In genomic region chr11:35207471-35208403, GRCh38 we compare ENCODE assay signal across 24 cellular contexts.
DNase-seq lines count a peak whose midpoint lies in the region; ATAC-seq and TF ChIP-seq lines count a peak whose summit lies in the region.
"Had no signal": no experiment of that assay in that cellular context is flagged by ENCODE, and none has a peak within 500 bp of the region (broad histone marks: within the 10 kb centered on the region; RNA-seq: fewer than 3 reads in every experiment).

No MANE protein-coding gene starts in this region.

- H3K4me3 ChIP-seq in IMR-90 (ENCODE audit: insufficient read depth, low read depth, low read length) (no peak overlapping the region), adrenal gland (no peak overlapping the region)
- H3K4me3 ChIP-seq: ascending aorta, HAP-1, heart right ventricle, skin epidermis had no signal

- H3K4me1 ChIP-seq in IMR-90 (ENCODE audit: control insufficient read depth, insufficient read depth, low read length) (peaks cover 7% of the 10 kb centered on the region), adrenal gland (replicated peaks in 1 of 2) (peaks cover 0 to 7% of the 10 kb centered on the region in 2 donors)
- H3K4me1 ChIP-seq: HAP-1 had no signal

- dilution Hi-C loops in IMR-90 (cut with HindIII; ENCODE audit: low sequenced_read_pairs, unreplicated experiment) = no loop called here

- no peak overlapping the region for H4K91ac ChIP-seq in IMR-90 (ENCODE audit: insufficient read depth, low read depth, low read length)

- H3K9me3 ChIP-seq in IMR-90 (ENCODE audit: control insufficient read depth, insufficient read depth, low read length) (peaks cover 6% of the 10 kb centered on the region; the same call in 1 of the 2 replicates), adrenal gland (replicated peaks in 1 of 3) (no peaks in the 10 kb centered on the region)
- H3K9me3 ChIP-seq: ascending aorta, HAP-1 had no signal

- no peak for ATAC-seq in activated CD8-positive, alpha-beta T cell treated with anti-CD3 and anti-CD28 coated beads for 36 hours
- no peak for ATAC-seq in activated CD8-positive, alpha-beta T cell treated with anti-CD3 and anti-CD28 coated beads, Interleukin-2, amount 10 ng/mL, durations not matched to agents 7 days and 5 days
- ATAC-seq in IMR-90 (ENCODE audit: low read depth) (peak; percentile 62), naive B cell (ENCODE audit: low read depth in 2 of 2) (no peak), GM21360 (IDR thresholded peaks at IDR 0.05; ENCODE audit: unreplicated experiment) (no peak), WTC11 (no peak)
- no peak for ATAC-seq in activated naive CD8-positive, alpha-beta T cell treated with anti-CD3 and anti-CD28 coated beads, Interleukin-2, amount 50 U/mL, for 24 hours
- ATAC-seq: heart right ventricle, left cardiac atrium had no signal

- 0 out of 2 replicates have a peak overlapping the region, but pooled peaks have one; percentile 6 for H3K14ac ChIP-seq in IMR-90 (replicated peaks; ENCODE audit: low read depth, low read length)

- H3K56ac ChIP-seq in IMR-90 (ENCODE audit: extremely low read depth, insufficient read depth, low read length) = no peak overlapping the region

- no peak overlapping the region for H2AFZ ChIP-seq in IMR-90 (replicated peaks; ENCODE audit: low read length, poor library complexity)

- peak overlapping the region; percentile 3; the same call in 1 of the 2 replicates for H3K4me2 ChIP-seq in IMR-90 (ENCODE audit: low read depth, low read length)

- BruUV-seq in IMR-90 (replicated peaks; lab: Mats Ljungman, UMichigan) = no TSS peak

- H3K4me1 Mint-ChIP-seq in activated CD8-positive, alpha-beta T cell treated with anti-CD3 and anti-CD28 coated beads for 36 hours (ENCODE audit: low read depth) = peaks cover 35% of the 10 kb centered on the region
- peaks cover 2% of the 10 kb centered on the region for H3K4me1 Mint-ChIP-seq in activated CD8-positive, alpha-beta T cell treated with anti-CD3 and anti-CD28 coated beads, Interleukin-2, amount 10 ng/mL, durations not matched to agents 7 days and 5 days (ENCODE audit: low read depth)
- H3K4me1 Mint-ChIP-seq in activated naive CD8-positive, alpha-beta T cell treated with anti-CD3 and anti-CD28 coated beads, Interleukin-2, amount 50 U/mL, for 24 hours = peaks cover 29% of the 10 kb centered on the region
- H3K4me1 Mint-ChIP-seq in naive B cell (peaks cover 27 to 45% (median 29%) of the 10 kb centered on the region in 3 donors), WTC11 (peaks cover 31% of the 10 kb centered on the region)

- no peaks in the 10 kb centered on the region for H3K27me3 Mint-ChIP-seq in activated CD8-positive, alpha-beta T cell treated with anti-CD3 and anti-CD28 coated beads for 36 hours
- no peaks in the 10 kb centered on the region for H3K27me3 Mint-ChIP-seq in activated CD8-positive, alpha-beta T cell treated with anti-CD3 and anti-CD28 coated beads, Interleukin-2, amount 10 ng/mL, durations not matched to agents 7 days and 5 days (ENCODE audit: low read depth)
- no peaks in the 10 kb centered on the region for H3K27me3 Mint-ChIP-seq in activated naive CD8-positive, alpha-beta T cell treated with anti-CD3 and anti-CD28 coated beads, Interleukin-2, amount 50 U/mL, for 24 hours
- H3K27me3 Mint-ChIP-seq in naive B cell (no peaks in the 10 kb centered on the region), WTC11 (ENCODE audit: low read depth) (no peaks in the 10 kb centered on the region; the same call in 1 of the 2 replicates)

- H3K9me3 Mint-ChIP-seq in activated CD8-positive, alpha-beta T cell treated with anti-CD3 and anti-CD28 coated beads for 36 hours = peaks cover 24% of the 10 kb centered on the region
- H3K9me3 Mint-ChIP-seq in activated CD8-positive, alpha-beta T cell treated with anti-CD3 and anti-CD28 coated beads, Interleukin-2, amount 10 ng/mL, durations not matched to agents 7 days and 5 days (ENCODE audit: insufficient read depth) = peaks cover 14% of the 10 kb centered on the region
- peaks cover 13% of the 10 kb centered on the region for H3K9me3 Mint-ChIP-seq in activated naive CD8-positive, alpha-beta T cell treated with anti-CD3 and anti-CD28 coated beads, Interleukin-2, amount 50 U/mL, for 24 hours
- H3K9me3 Mint-ChIP-seq in naive B cell = peaks cover 0 to 15% (median 0%) of the 10 kb centered on the region in 7 donors
- peaks cover 17% of the 10 kb centered on the region for H3K9me3 Mint-ChIP-seq in WTC11

- no peak overlapping the region for H3K23ac ChIP-seq in IMR-90 (ENCODE audit: low read depth, low read length)

- no peak overlapping the region for H2BK15ac ChIP-seq in IMR-90 (ENCODE audit: low read depth, low read length)

- no peak for TF ChIP-seq CTCF in activated CD8-positive, alpha-beta T cell treated with anti-CD3 and anti-CD28 coated beads for 36 hours (IDR thresholded peaks at IDR 0.05)
- TF ChIP-seq CTCF in IMR-90 (conservative IDR thresholded peaks at IDR 0.05; ENCODE audit: low read depth, low read length) = no peak
- no peak for TF ChIP-seq CTCF in adrenal gland (IDR thresholded peaks at IDR 0.05)
- TF ChIP-seq CTCF in WTC11 (IDR thresholded peaks at IDR 0.05) = no peak

- no peak for DNase-seq in activated CD8-positive, alpha-beta T cell treated with anti-CD3 and anti-CD28 coated beads for 36 hours
- DNase-seq in activated CD8-positive, alpha-beta T cell treated with anti-CD3 and anti-CD28 coated beads, Interleukin-2, amount 10 ng/mL, durations not matched to agents 7 days and 5 days = no peak
- peak; percentile 57 for DNase-seq in IMR-90
- DNase-seq in activated naive CD8-positive, alpha-beta T cell treated with anti-CD3 and anti-CD28 coated beads, Interleukin-2, amount 50 U/mL, for 24 hours = no peak
- no peak for DNase-seq in naive B cell
- no peak for DNase-seq in adrenal gland
- no peak for DNase-seq in WTC11 (ENCODE audit: low spot score)
- DNase-seq: activated CD8-positive, alpha-beta memory T cell treated with anti-CD3 and anti-CD28 coated beads, Interleukin-2, amount 50 U/mL, for 48 hours; activated effector memory CD4-positive, alpha-beta T cell treated with anti-CD3 and anti-CD28 coated beads, Interleukin-2, amount 50 U/mL, for 16 hours; AML-193; COR-L47; GF-D8; heart right ventricle; left cardiac atrium; mesenchymal stem cell; NCI-H1048; NCI-H187; nucleus accumbens; stimulated activated CD4-positive, alpha-beta T cell treated with anti-CD3 and anti-CD28 coated beads, Interleukin-1b, Interleukin-23, amount 100 ng/mL, for 48 hours had no signal

- peak overlapping the region; percentile 56 for H2BK5ac ChIP-seq in IMR-90 (ENCODE audit: low read depth, low read length, poor library complexity, severe bottlenecking)

- intact Hi-C loops in activated CD8-positive, alpha-beta T cell treated with anti-CD3 and anti-CD28 coated beads for 36 hours (cut with micrococcal nuclease) = no loop called here
- intact Hi-C loops in IMR-90 (cut with micrococcal nuclease) = no loop called here
- intact Hi-C loops in adrenal gland (cut with DNase I) = no loop called here

- H2AK9ac ChIP-seq in IMR-90 (replicated peaks; ENCODE audit: low read depth, low read length, poor library complexity) = no peak overlapping the region

- no CpG with 5 or more reads among the region's 10 CpGs for WGBS in IMR-90 (ENCODE audit: extremely low coverage in 2 of 2, insufficient read length in 1 of 2), 2 experiments
- WGBS in adrenal gland, 4 donors = 83 to 87% (median 85%) methylated on average over 10 of the region's 10 CpGs

- no peak for TF ChIP-seq RAD21 in IMR-90 (IDR thresholded peaks at IDR 0.05; ENCODE audit: low read length)

- H3K27me3 ChIP-seq in IMR-90 (ENCODE audit: control insufficient read depth, insufficient read depth, low read length) (no peaks in the 10 kb centered on the region), adrenal gland (no peaks in the 10 kb centered on the region)
- H3K27me3 ChIP-seq: ascending aorta, heart right ventricle had no signal

- H3K9me1 ChIP-seq in IMR-90 (ENCODE audit: insufficient read depth, low read length) = peaks cover 16% of the 10 kb centered on the region

- peak overlapping the region; percentile 37; the same call in 1 of the 2 replicates for H4K5ac ChIP-seq in IMR-90 (ENCODE audit: low read depth, low read length)

- H4K20me1 ChIP-seq in IMR-90 (ENCODE audit: insufficient read depth, low read length) = peaks cover 17% of the 10 kb centered on the region; the same call in 1 of the 2 replicates

- POLR2A ChIA-PET in activated CD8-positive, alpha-beta T cell treated with anti-CD3 and anti-CD28 coated beads for 36 hours (lab: Charles Lee) = no interaction called here
- POLR2A ChIA-PET in activated CD8-positive, alpha-beta T cell treated with anti-CD3 and anti-CD28 coated beads, Interleukin-2, amount 10 ng/mL, durations not matched to agents 7 days and 5 days (lab: Charles Lee) = interaction anchor here (0.6 kb wide), 1 partner anchor 195 kb away, joined by 3 read pairs; no protein-coding TSS in a partner anchor
- POLR2A ChIA-PET in IMR-90 (lab: Charles Lee; ENCODE audit: unreplicated experiment) = no interaction called here
- POLR2A ChIA-PET in WTC11 (lab: Charles Lee) = no interaction called here

- peaks cover 98% of the 10 kb centered on the region for H3K36me3 Mint-ChIP-seq in activated CD8-positive, alpha-beta T cell treated with anti-CD3 and anti-CD28 coated beads for 36 hours (ENCODE audit: low read depth)
- peaks cover 98% of the 10 kb centered on the region for H3K36me3 Mint-ChIP-seq in activated CD8-positive, alpha-beta T cell treated with anti-CD3 and anti-CD28 coated beads, Interleukin-2, amount 10 ng/mL, durations not matched to agents 7 days and 5 days (ENCODE audit: low read depth)
- H3K36me3 Mint-ChIP-seq in activated naive CD8-positive, alpha-beta T cell treated with anti-CD3 and anti-CD28 coated beads, Interleukin-2, amount 50 U/mL, for 24 hours (ENCODE audit: low read depth) = peaks cover 97% of the 10 kb centered on the region
- H3K36me3 Mint-ChIP-seq in naive B cell = peaks cover 55 to 64% of the 10 kb centered on the region in 2 donors
- H3K36me3 Mint-ChIP-seq in WTC11 = peaks cover 9% of the 10 kb centered on the region; the same call in 1 of the 2 replicates

- in situ Hi-C loops in IMR-90 (cut with MboI; ENCODE audit: low sequenced_read_pairs) = no loop called here

- H3K79me1 ChIP-seq in IMR-90 (ENCODE audit: low read depth in 1 of 2, low read length in 2 of 2) = peaks cover 38 to 65% of the 10 kb centered on the region in 2 experiments

- H4K8ac ChIP-seq in IMR-90 (ENCODE audit: low read depth in 2 of 2, low read length in 2 of 2) = no peak overlapping the region

- H2AK5ac ChIP-seq in IMR-90 (ENCODE audit: low read depth, low read length) = no peak overlapping the region

- peak overlapping the region; percentile 53 for H3K27ac Mint-ChIP-seq in activated CD8-positive, alpha-beta T cell treated with anti-CD3 and anti-CD28 coated beads for 36 hours
- H3K27ac Mint-ChIP-seq in activated CD8-positive, alpha-beta T cell treated with anti-CD3 and anti-CD28 coated beads, Interleukin-2, amount 10 ng/mL, durations not matched to agents 7 days and 5 days = no peak overlapping the region
- H3K27ac Mint-ChIP-seq in activated naive CD8-positive, alpha-beta T cell treated with anti-CD3 and anti-CD28 coated beads, Interleukin-2, amount 50 U/mL, for 24 hours = peak overlapping the region; percentile 27
- H3K27ac Mint-ChIP-seq in naive B cell (peak overlapping the region in 4 of 6 donors; percentile 5 to 82 (median 42)), WTC11 (no peak overlapping the region)

- H2BK20ac ChIP-seq in IMR-90 (ENCODE audit: low read depth, low read length) = no peak overlapping the region

- H3K18ac ChIP-seq in IMR-90 (ENCODE audit: low read depth, low read length) = peak overlapping the region; percentile 51; the same call in 1 of the 2 replicates

- no peak for TF ChIP-seq POLR2A in IMR-90 (IDR thresholded peaks at IDR 0.05; ENCODE audit: low read depth, low read length)
- no peak for TF ChIP-seq POLR2A in adrenal gland (IDR thresholded peaks at IDR 0.05)

- CTCF ChIA-PET in activated CD8-positive, alpha-beta T cell treated with anti-CD3 and anti-CD28 coated beads for 36 hours (lab: Charles Lee) = no interaction called here
- CTCF ChIA-PET in activated CD8-positive, alpha-beta T cell treated with anti-CD3 and anti-CD28 coated beads, Interleukin-2, amount 10 ng/mL, durations not matched to agents 7 days and 5 days (lab: Charles Lee) = no interaction called here
- CTCF ChIA-PET in IMR-90 (lab: Yijun Ruan, JAX) (no interaction called here), WTC11 (lab: Charles Lee) (no interaction called here)

- H3K4me3 Mint-ChIP-seq in activated CD8-positive, alpha-beta T cell treated with anti-CD3 and anti-CD28 coated beads for 36 hours = no peak overlapping the region
- no peak overlapping the region for H3K4me3 Mint-ChIP-seq in activated CD8-positive, alpha-beta T cell treated with anti-CD3 and anti-CD28 coated beads, Interleukin-2, amount 10 ng/mL, durations not matched to agents 7 days and 5 days
- no peak overlapping the region for H3K4me3 Mint-ChIP-seq in activated naive CD8-positive, alpha-beta T cell treated with anti-CD3 and anti-CD28 coated beads, Interleukin-2, amount 50 U/mL, for 24 hours
- H3K4me3 Mint-ChIP-seq in naive B cell (no peak overlapping the region), WTC11 (no peak overlapping the region)

- H3K9ac ChIP-seq in IMR-90 (ENCODE audit: low read depth, low read length) = no peak overlapping the region

- no peak overlapping the region; the same call in 1 of the 2 replicates for H3K4ac ChIP-seq in IMR-90 (ENCODE audit: low read depth, low read length)

- H3K27ac ChIP-seq in IMR-90 (ENCODE audit: insufficient read depth, low read length) = peak overlapping the region; percentile 66; the same call in 1 of the 2 replicates
- no peak overlapping the region for H3K27ac ChIP-seq in adrenal gland
- H3K27ac ChIP-seq: ascending aorta, heart right ventricle, HL-60 had no signal

- H2BK120ac ChIP-seq in IMR-90 (ENCODE audit: low read depth, low read length) = no peak overlapping the region

- H3K36me3 ChIP-seq in IMR-90 (ENCODE audit: control insufficient read depth, insufficient read depth, low read length) (peaks cover 46% of the 10 kb centered on the region), adrenal gland (replicated peaks in 1 of 2) (no peaks in the 10 kb centered on the region)
- H3K36me3 ChIP-seq: HAP-1 had no signal

Comparison
In these comparisons a context has a peak if more than half of its experiments do, and no peak if none do; other contexts are left out.
1. H3K27ac Mint-ChIP-seq: peak in activated CD8-positive, alpha-beta T cell treated with anti-CD3 and anti-CD28 coated beads for 36 hours (single experiment), activated naive CD8-positive, alpha-beta T cell treated with anti-CD3 and anti-CD28 coated beads, Interleukin-2, amount 50 U/mL, for 24 hours (single experiment) and naive B cell (4 of 6); none in activated CD8-positive, alpha-beta T cell treated with anti-CD3 and anti-CD28 coated beads, Interleukin-2, amount 10 ng/mL, durations not matched to agents 7 days and 5 days (single experiment) and WTC11 (single experiment).